Comparison of ENCODE assay signal across 8 cellular contexts in the genomic region with DNA sequence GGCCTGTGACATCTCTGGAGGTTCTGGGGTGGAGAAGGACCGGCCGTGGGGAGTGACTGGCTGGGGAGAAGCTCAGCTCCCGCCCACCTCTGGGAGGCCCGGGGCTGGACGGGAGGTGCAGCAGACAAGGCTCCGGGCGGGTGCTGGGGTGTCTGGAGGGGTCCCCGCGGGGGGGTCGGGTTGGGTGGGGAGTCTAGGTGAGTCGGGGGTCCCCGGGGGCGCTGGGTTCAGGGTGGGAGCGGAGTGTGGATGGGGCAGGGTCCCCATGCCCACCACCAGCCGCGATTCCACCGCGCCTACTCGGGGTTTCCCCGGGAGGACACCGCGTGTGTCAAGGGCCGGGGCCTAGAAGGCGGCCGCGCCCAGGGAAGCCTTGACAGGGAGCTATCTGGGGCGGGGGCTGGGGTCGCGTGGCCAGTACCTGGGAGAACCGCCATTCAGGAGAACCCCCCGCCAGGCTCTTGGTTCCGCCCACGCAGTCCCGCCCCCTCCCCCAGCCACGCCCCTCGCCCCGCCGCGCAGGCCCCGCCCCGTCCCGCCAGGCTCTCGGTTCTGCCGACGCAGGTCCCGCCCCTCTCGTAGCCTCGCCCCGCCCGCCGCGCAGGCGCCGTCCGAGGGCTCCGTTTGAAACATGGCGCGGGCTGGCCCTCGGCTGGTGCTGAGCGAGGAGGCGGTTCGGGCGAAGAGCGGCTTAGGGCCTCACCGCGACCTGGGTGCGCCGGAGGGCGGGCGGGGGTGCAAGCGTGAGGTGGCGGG. TPM values are rescaled to one million over a fixed set of nuclear protein-coding genes. Genes with fewer than 3 reads are reported as not detected.
DNase-seq lines count a peak whose midpoint lies in the region; ATAC-seq and TF ChIP-seq lines count a peak whose summit lies in the region.

A gene with protein sequence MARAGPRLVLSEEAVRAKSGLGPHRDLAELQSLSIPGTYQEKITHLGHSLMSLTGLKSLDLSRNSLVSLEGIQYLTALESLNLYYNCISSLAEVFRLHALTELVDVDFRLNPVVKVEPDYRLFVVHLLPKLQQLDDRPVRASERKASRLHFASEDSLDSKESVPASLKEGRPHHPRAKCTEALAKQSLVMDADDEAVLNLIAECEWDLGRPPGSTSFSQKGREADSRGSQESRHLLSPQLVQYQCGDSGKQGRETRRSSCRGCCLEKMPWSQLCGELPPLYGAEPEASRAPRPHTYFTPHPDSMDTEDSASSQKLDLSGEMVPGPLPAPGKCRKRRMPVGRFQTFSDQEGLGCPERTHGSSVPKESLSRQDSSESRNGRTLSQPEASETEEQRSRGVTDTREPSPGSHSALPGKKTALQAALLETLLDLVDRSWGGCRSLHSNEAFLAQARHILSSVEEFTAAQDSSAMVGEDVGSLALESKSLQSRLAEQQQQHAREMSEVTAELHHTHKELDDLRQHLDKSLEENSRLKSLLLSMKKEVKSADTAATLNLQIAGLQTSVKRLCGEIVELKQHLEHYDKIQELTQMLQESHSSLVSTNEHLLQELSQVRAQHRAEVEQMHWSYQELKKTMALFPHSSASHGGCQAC (plus strand): TSS at position 610 of the 756 bp plus-strand sequence. CDS start 22 bp downstream, at position 632.

- DNase-seq in GM06990 (ENCODE audit: extremely low read depth, insufficient read length), result peak; percentile 91
- DNase-seq in HFFc6, result peak; percentile 78
- peak; percentile 76 for DNase-seq in NCI-H1092 (lab: John Stamatoyannopoulos, UW)
- peak; percentile 94 for DNase-seq in Right ventricle myocardium superior
- DNase-seq in tibial artery, result peak; percentile 80 to 94

- no peaks in the 10 kb centered on the region; the same call in 1 of the 2 replicates for H3K36me3 ChIP-seq in GM06990 (ENCODE audit: control insufficient read depth, insufficient read depth, low read length)
- H3K36me3 ChIP-seq in SU-DHL-6 (ENCODE audit: low read length), result peaks cover 9% of the 10 kb centered on the region
- no peaks in the 10 kb centered on the region for H3K36me3 ChIP-seq in parathyroid adenoma (ENCODE audit: control insufficient read depth, insufficient read depth, low read length)
- no peaks in the 10 kb centered on the region for H3K36me3 ChIP-seq in tibial artery

- H3K27me3 Mint-ChIP-seq in HFFc6 (ENCODE audit: insufficient read depth), result peaks cover 11% of the 10 kb centered on the region
- peaks cover 6% of the 10 kb centered on the region for H3K27me3 Mint-ChIP-seq in activated naive CD8-positive, alpha-beta T cell

- H3K4me1 Mint-ChIP-seq in HFFc6 (ENCODE audit: low read depth), result peaks cover 37% of the 10 kb centered on the region
- H3K4me1 Mint-ChIP-seq in activated naive CD8-positive, alpha-beta T cell (ENCODE audit: low read depth), result peaks cover 46% of the 10 kb centered on the region

- H3K27ac Mint-ChIP-seq in HFFc6, result peak within 1 kb of the TSS; percentile 67
- peak within 1 kb of the TSS; percentile 90 for H3K27ac Mint-ChIP-seq in activated naive CD8-positive, alpha-beta T cell

- H3K27ac ChIP-seq in SU-DHL-6 (ENCODE audit: low read depth, low read length), result peak within 1 kb of the TSS; percentile 40
- no peak within 1 kb of the TSS for H3K27ac ChIP-seq in parathyroid adenoma
- H3K27ac ChIP-seq in tibial artery, result peak within 1 kb of the TSS; percentile 14 to 32

- TF ChIP-seq CTCF in GM06990 (IDR thresholded peaks at IDR 0.05; ENCODE audit: insufficient read depth, low read length, poor library complexity, severe bottlenecking), result no peak
- TF ChIP-seq CTCF in HFFc6 (IDR thresholded peaks at IDR 0.05), result no peak
- no peak for TF ChIP-seq CTCF in SU-DHL-6 (IDR thresholded peaks at IDR 0.05; ENCODE audit: insufficient read depth, low read length, poor library complexity, severe bottlenecking)
- TF ChIP-seq CTCF in parathyroid adenoma (IDR thresholded peaks at IDR 0.05), result no peak
- TF ChIP-seq CTCF in tibial artery (IDR thresholded peaks at IDR 0.05), result no peak

- ATAC-seq in Right ventricle myocardium superior (ENCODE audit: poor library complexity), result peak; percentile 99

- H3K36me3 Mint-ChIP-seq in HFFc6 (ENCODE audit: low read depth), result peaks cover 32% of the 10 kb centered on the region
- no peaks in the 10 kb centered on the region for H3K36me3 Mint-ChIP-seq in activated naive CD8-positive, alpha-beta T cell

- H3K9me2 ChIP-seq in SU-DHL-6 (replicated peaks; ENCODE audit: insufficient read depth, low read length), result no peaks in the 10 kb centered on the region

- H3K9me3 ChIP-seq in SU-DHL-6 (ENCODE audit: insufficient read depth, low read length) (no peaks in the 10 kb centered on the region), parathyroid adenoma (ENCODE audit: control insufficient read depth, low read length) (no peaks in the 10 kb centered on the region), tibial artery (no peaks in the 10 kb centered on the region)

- H3K9me3 Mint-ChIP-seq in HFFc6, result peaks cover 12% of the 10 kb centered on the region
- H3K9me3 Mint-ChIP-seq in activated naive CD8-positive, alpha-beta T cell (ENCODE audit: low read depth), result no peaks in the 10 kb centered on the region

- peak within 1 kb of the TSS; percentile 89 for H3K4me3 Mint-ChIP-seq in HFFc6
- peak within 1 kb of the TSS; percentile 96 for H3K4me3 Mint-ChIP-seq in activated naive CD8-positive, alpha-beta T cell

- H3K27me3 ChIP-seq in GM06990 (replicated peaks; ENCODE audit: control insufficient read depth, insufficient read depth, low read length), result no peaks in the 10 kb centered on the region
- no peaks in the 10 kb centered on the region for H3K27me3 ChIP-seq in SU-DHL-6 (ENCODE audit: low read length)
- no peaks in the 10 kb centered on the region for H3K27me3 ChIP-seq in parathyroid adenoma (ENCODE audit: control insufficient read depth, insufficient read depth, low read length)
- peaks cover 0 to 16% of the 10 kb centered on the region in 2 donors for H3K27me3 ChIP-seq in tibial artery

- peak within 1 kb of the TSS; percentile 84 for H2AFZ ChIP-seq in SU-DHL-6 (ENCODE audit: low read depth, low read length, severe bottlenecking)
- peak within 1 kb of the TSS; percentile 94 for H2AFZ ChIP-seq in parathyroid adenoma

- H3K4me1 ChIP-seq in parathyroid adenoma (peaks cover 3% of the 10 kb centered on the region), tibial artery (peaks cover 0 to 25% (median 9%) of the 10 kb centered on the region in 4 donors)

- no peaks in the 10 kb centered on the region for H4K20me1 ChIP-seq in SU-DHL-6 (ENCODE audit: low read depth, low read length)

- peak within 1 kb of the TSS; percentile 71 for H3K4me2 ChIP-seq in SU-DHL-6 (ENCODE audit: low read depth, low read length, poor library complexity, severe bottlenecking)
- H3K4me2 ChIP-seq in parathyroid adenoma (ENCODE audit: low read length), result peak within 1 kb of the TSS; percentile 86

- no peaks in the 10 kb centered on the region for H3F3A ChIP-seq in SU-DHL-6 (ENCODE audit: insufficient read depth)

- H3K9ac ChIP-seq in SU-DHL-6 (ENCODE audit: low read length) (peak within 1 kb of the TSS; percentile 76), parathyroid adenoma (no peak within 1 kb of the TSS)

- intact Hi-C loops in Right ventricle myocardium superior (cut with DNase I), result no loop called here
- intact Hi-C loops in tibial artery (cut with DNase I; ENCODE audit: low total_unique reads), result loop anchor here (10.0 kb wide), 1 partner anchor 1183 kb away; a partner anchor contains a TSS

- H3K79me2 ChIP-seq in SU-DHL-6 (ENCODE audit: insufficient read depth, low read length), result peaks cover 47% of the 10 kb centered on the region
- peaks cover 5% of the 10 kb centered on the region for H3K79me2 ChIP-seq in parathyroid adenoma

- H3K4me3 ChIP-seq in GM06990 (replicated peaks; ENCODE audit: low read depth, low read length) (peak within 1 kb of the TSS; percentile 87), SU-DHL-6 (ENCODE audit: insufficient read depth, low read length, poor library complexity, severe bottlenecking) (peak within 1 kb of the TSS; percentile 87), parathyroid adenoma (ENCODE audit: low read depth, low read length) (peak within 1 kb of the TSS; percentile 56), tibial artery (peak within 1 kb of the TSS; percentile 69 to 77)

RNA-seq across cellular contexts. Expression of the gene that starts here (rescaled TPM):
- 1 to 10 TPM; 2.9 to 5.0 (median 4.0) TPM for total RNA-seq in HFFc6 (2021; fragmentation: NEBNext Ultra II Directional; extraction: Animal tissue kit (Norgen Biotek cat#: 25700))
- 1.7 TPM for total RNA-seq in Right ventricle myocardium superior
